In the genomic region with DNA sequence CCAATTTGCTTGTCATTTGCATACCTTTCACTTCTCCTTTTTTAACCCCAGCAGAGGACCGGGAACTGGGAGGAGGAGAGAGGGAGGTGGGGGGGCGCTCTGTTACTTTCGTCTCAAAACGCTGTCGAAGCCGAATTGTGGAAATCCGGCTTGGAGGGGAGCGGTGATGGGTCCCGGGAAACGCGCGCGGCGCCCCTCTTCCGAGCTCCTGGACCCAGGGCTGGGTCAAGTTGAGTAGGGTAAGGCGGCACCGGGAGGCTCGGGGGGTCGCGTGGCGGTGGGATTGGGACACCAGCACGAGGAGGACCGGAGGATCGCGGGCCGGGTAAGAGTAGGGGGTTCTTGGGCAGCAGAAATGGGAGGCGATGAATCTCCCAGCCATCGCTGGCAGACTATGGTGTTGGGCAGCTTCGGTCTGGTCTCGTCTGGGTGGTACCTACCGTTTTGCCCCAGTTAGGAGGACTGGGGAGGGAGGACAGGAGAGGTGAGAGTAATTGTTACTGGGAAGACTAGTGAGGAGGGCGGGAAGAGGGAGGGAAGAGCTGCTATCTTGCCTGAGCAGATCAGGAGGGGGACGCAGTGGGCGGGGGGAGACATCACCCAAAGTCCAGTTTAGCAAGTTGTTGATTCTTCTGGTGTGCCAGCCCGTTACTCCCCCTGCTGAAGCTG, we compare ENCODE assay signal across 9 cellular contexts. TPM values are rescaled to one million over a fixed set of nuclear protein-coding genes. Genes with fewer than 3 reads are reported as not detected.
DNase-seq lines count a peak whose midpoint lies in the region; ATAC-seq, FAIRE-seq and TF ChIP-seq lines count a peak whose summit lies in the region.
"Had no signal": no experiment of that assay in that cellular context is flagged by ENCODE, and none has a peak within 500 bp of the region (broad histone marks: within the 10 kb centered on the region; RNA-seq: fewer than 3 reads in every experiment).

No MANE protein-coding gene starts in this region.

- CTCF ChIA-PET in AG04450 (lab: Charles Lee): interaction anchor here (0.6 kb wide), 1 partner anchor 13 kb away, joined by 3 read pairs; no protein-coding TSS in a partner anchor
- CTCF ChIA-PET in WTC11 (lab: Charles Lee): interaction anchor here (0.6 to 2.1 kb wide), 10 partner anchors 9 to 550 kb away, joined by 3 to 22 read pairs (median 4); no protein-coding TSS in a partner anchor

- H3K36me3 Mint-ChIP-seq in WTC11: no peaks in the 10 kb centered on the region

- POLR2A ChIA-PET in AG04450 (lab: Yijun Ruan, JAX) (interaction anchor here (0.6 kb wide), 1 partner anchor 339 kb away, joined by 6 read pairs; no protein-coding TSS in a partner anchor), WTC11 (lab: Charles Lee) (interaction anchor here (0.6 to 1.3 kb wide), 4 partner anchors 11 to 705 kb away, joined by 3 to 6 read pairs (median 4); no protein-coding TSS in a partner anchor)

- H3K9me3 Mint-ChIP-seq in WTC11: no peaks in the 10 kb centered on the region

- DNase-seq in AG04450 (ENCODE audit: low read depth, low spot score): no peak
- peak; percentile 79 for DNase-seq in H7
- peak; percentile 54 for DNase-seq in WTC11 (ENCODE audit: low spot score)
- peak in 1 of 2 donors; percentile 48 for DNase-seq in cardiac muscle cell (ENCODE audit: low read depth in 1 of 2, low spot score in 1 of 2)
- DNase-seq in prostate gland (ENCODE audit: low spot score): no peak
- DNase-seq in COLO829 (ENCODE audit: low spot score): no peak
- DNase-seq in GM12892 (ENCODE audit: insufficient read length): no peak

- H3K4me1 ChIP-seq in cardiac muscle cell (ENCODE audit: low read depth) (peaks cover 42% of the 10 kb centered on the region), prostate gland (replicated peaks) (no peaks in the 10 kb centered on the region)

- no peaks in the 10 kb centered on the region for H3K36me3 ChIP-seq in H7 (replicated peaks; ENCODE audit: control insufficient read depth, insufficient read depth, low read length)
- H3K36me3 ChIP-seq in cardiac muscle cell: no peaks in the 10 kb centered on the region
- H3K36me3 ChIP-seq in prostate gland: no peaks in the 10 kb centered on the region

- under 1% methylated on average over 35 of the region's 35 CpGs for WGBS in prostate gland

- peaks cover 42% of the 10 kb centered on the region for H3K27me3 ChIP-seq in AG04450 (ENCODE audit: control insufficient read depth, insufficient read depth, low read length)
- H3K27me3 ChIP-seq in H7 (ENCODE audit: control insufficient read depth, insufficient read depth, low read length): peaks cover 52% of the 10 kb centered on the region
- H3K27me3 ChIP-seq in cardiac muscle cell: peaks cover 10% of the 10 kb centered on the region
- no peaks in the 10 kb centered on the region for H3K27me3 ChIP-seq in prostate gland (replicated peaks; ENCODE audit: insufficient read depth)

- TF ChIP-seq CTCF in AG04450 (IDR thresholded peaks at IDR 0.05; ENCODE audit: low read depth, low read length) (no peak), WTC11 (IDR thresholded peaks at IDR 0.05) (no peak), cardiac muscle cell (IDR thresholded peaks at IDR 0.05; ENCODE audit: low read depth, low read length) (no peak), prostate gland (IDR thresholded peaks at IDR 0.05) (no peak)

- H3K4me1 Mint-ChIP-seq in WTC11: peaks cover 49% of the 10 kb centered on the region

- TF ChIP-seq POLR2A in prostate gland (IDR thresholded peaks at IDR 0.05) (no peak), GM12892 (IDR thresholded peaks at IDR 0.05; ENCODE audit: low read depth, low read length) (no peak)

- H3K9me3 ChIP-seq in AG04450 (ENCODE audit: control insufficient read depth, insufficient read depth, low read length) (no peaks in the 10 kb centered on the region; the same call in 1 of the 2 replicates), cardiac muscle cell (ENCODE audit: low read depth) (no peaks in the 10 kb centered on the region), prostate gland (no peaks in the 10 kb centered on the region)

- intact Hi-C loops in prostate gland (cut with DNase I): no loop called here

- no peak for FAIRE-seq in GM12892 (lab: Jason Lieb, UNC)
- FAIRE-seq: endometrium had no signal

- H3K27ac Mint-ChIP-seq in WTC11: peak overlapping the region; percentile 73; the same call in 1 of the 2 replicates

- peaks cover 77% of the 10 kb centered on the region for H3K27me3 Mint-ChIP-seq in WTC11 (ENCODE audit: low read depth)

- H3K4me3 ChIP-seq in AG04450 (ENCODE audit: low read depth, low read length): peak overlapping the region; percentile 65
- peak overlapping the region; percentile 64 for H3K4me3 ChIP-seq in H7 (ENCODE audit: insufficient read depth, low read depth, low read length)
- peak overlapping the region; percentile 91 for H3K4me3 ChIP-seq in cardiac muscle cell
- peak overlapping the region; percentile 43 to 52 for H3K4me3 ChIP-seq in prostate gland

- ATAC-seq in WTC11: peak; percentile 3
- ATAC-seq in GM18520 (IDR thresholded peaks at IDR 0.05; ENCODE audit: unreplicated experiment): no peak

- peak overlapping the region; percentile 91 for H3K4me3 Mint-ChIP-seq in WTC11

- H3K27ac ChIP-seq in AG04450 (ENCODE audit: low read depth, low read length) (no peak overlapping the region), cardiac muscle cell (peak overlapping the region; percentile 84), prostate gland (peak overlapping the region; percentile 85 to 87)

TF ChIP-seq in WTC11, 78 proteins besides CTCF, POLR2A, EP300 and RAD21:
- TF ChIP-seq ZNF317 (CRISPR knock-in tag; IDR thresholded peaks at IDR 0.05; ENCODE audit: borderline replicate concordance, low read depth) (0 out of 2 replicates have a peak, but pooled peaks have one; percentile 16), ZNF263 (CRISPR knock-in tag; IDR thresholded peaks at IDR 0.05; ENCODE audit: low read depth) (peak; percentile 51; the same call in 1 of the 2 replicates), IRF2 (CRISPR knock-in tag; IDR thresholded peaks at IDR 0.05; ENCODE audit: borderline replicate concordance, low read depth) (no peak), SP1 (CRISPR knock-in tag; conservative IDR thresholded peaks at IDR 0.05) (peak; percentile 54)
- TF ChIP-seq, protein P1, sequence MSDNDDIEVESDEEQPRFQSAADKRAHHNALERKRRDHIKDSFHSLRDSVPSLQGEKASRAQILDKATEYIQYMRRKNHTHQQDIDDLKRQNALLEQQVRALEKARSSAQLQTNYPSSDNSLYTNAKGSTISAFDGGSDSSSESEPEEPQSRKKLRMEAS (CRISPR knock-in tag; IDR thresholded peaks at IDR 0.05): 0 out of 2 replicates have a peak, but pooled peaks have one; percentile 21
TF ChIP-seq in WTC11: peak in this region for 4.

RNA-seq across cellular contexts. Expression of a gene that starts 1.4 kb away (rescaled TPM):
- polyA plus RNA-seq in AG04450 (2011; rRNA removed) (0.07 TPM in 2 replicates), cardiac muscle cell (10.1 and 21.8 TPM in 2 replicates)
- polyA minus RNA-seq in AG04450 (2011; rRNA and poly(A)+ RNA removed): 0.22 and 0.32 TPM in 2 replicates
- 2.3 and 2.9 TPM in 2 replicates for total RNA-seq in H7 (2014; rRNA removed; shearing (Covaris generic))
- total RNA-seq in WTC11 (2021) (3.0 to 3.8 TPM (median 3.3 TPM) in 3 replicates), cardiac muscle cell (12.8 and 28.7 TPM in 2 replicates), prostate gland (1 to 10 TPM; 1.1 to 6.2 TPM)
- 0.04 TPM for polyA plus RNA-seq in GM12892 (2012; ENCODE audit: missing spikeins)

Comparison
In these comparisons a context has a peak if more than half of its experiments do, and no peak if none do; other contexts are left out.
1. DNase-seq: peak in H7 (single experiment) and WTC11 (single experiment); none in AG04450 (single experiment), prostate gland (single experiment), COLO829 (single experiment) and GM12892 (single experiment).
2. Peak in every context shown above with its lines, with median percentiles within 50 percentile points of each other: H3K4me3 ChIP-seq.